Comparison of ENCODE assay signal across 1 cellular context in the genomic region with DNA sequence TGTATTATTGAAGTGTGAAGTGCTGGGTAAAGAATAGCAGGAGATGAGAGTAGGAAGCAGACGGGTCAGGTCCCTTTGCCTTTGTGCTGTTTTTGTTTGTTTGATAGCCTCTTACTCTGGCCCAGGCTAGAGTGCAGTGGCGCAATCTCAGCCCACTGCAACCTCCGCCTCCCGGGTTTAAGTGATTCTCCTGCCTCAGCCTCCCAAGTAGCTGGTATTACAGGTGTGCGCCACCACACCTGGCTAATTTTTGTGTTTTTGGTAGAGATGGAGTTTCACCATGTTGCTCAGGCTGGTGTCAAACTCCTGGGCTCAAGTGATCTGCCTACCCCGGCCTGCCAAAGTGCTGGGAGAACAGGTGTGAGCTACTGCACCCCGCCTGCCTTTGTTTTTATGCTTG.
TF ChIP-seq lines count a peak whose summit lies in the region.

No MANE protein-coding gene starts in this region.

TF ChIP-seq in HepG2, 621 proteins besides CTCF, POLR2A, EP300 and RAD21 (continued from another document):
- TF ChIP-seq ZKSCAN5 (CRISPR knock-in tag; IDR thresholded peaks at IDR 0.05) (0 out of 2 replicates have a peak, but pooled peaks have one; percentile 25), ZMYM3 (CRISPR knock-in tag; IDR thresholded peaks at IDR 0.05) (peak; percentile 79), CEBPG (CRISPR knock-in tag; IDR thresholded peaks at IDR 0.05) (peak; percentile 32), KDM1A (CRISPR knock-in tag; IDR thresholded peaks at IDR 0.05) (peak; percentile 45; the same call in 1 of the 2 replicates), ZMYM2 (CRISPR knock-in tag; IDR thresholded peaks at IDR 0.05) (0 out of 2 replicates have a peak, but pooled peaks have one; percentile 46), ZNF121 (CRISPR knock-in tag; IDR thresholded peaks at IDR 0.05) (0 out of 2 replicates have a peak, but pooled peaks have one; percentile 18)
- TF ChIP-seq, protein P1, sequence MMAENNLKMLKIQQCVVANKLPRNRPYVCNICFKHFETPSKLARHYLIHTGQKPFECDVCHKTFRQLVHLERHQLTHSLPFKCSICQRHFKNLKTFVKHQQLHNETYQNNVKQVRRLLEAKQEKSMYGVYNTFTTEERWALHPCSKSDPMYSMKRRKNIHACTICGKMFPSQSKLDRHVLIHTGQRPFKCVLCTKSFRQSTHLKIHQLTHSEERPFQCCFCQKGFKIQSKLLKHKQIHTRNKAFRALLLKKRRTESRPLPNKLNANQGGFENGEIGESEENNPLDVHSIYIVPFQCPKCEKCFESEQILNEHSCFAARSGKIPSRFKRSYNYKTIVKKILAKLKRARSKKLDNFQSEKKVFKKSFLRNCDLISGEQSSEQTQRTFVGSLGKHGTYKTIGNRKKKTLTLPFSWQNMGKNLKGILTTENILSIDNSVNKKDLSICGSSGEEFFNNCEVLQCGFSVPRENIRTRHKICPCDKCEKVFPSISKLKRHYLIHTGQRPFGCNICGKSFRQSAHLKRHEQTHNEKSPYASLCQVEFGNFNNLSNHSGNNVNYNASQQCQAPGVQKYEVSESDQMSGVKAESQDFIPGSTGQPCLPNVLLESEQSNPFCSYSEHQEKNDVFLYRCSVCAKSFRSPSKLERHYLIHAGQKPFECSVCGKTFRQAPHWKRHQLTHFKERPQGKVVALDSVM (CRISPR knock-in tag; IDR thresholded peaks at IDR 0.05) = peak; percentile 82; the same call in 1 of the 2 replicates
